1 cellular context compared by ENCODE assay signal in genomic region chr4:86892639-86892965, GRCh38.
TF ChIP-seq lines count a peak whose summit lies in the region.

No MANE protein-coding gene starts in this region.

TF ChIP-seq in H1, 55 proteins besides CTCF, POLR2A, EP300 and RAD21 (continued from another document):
- TF ChIP-seq SUZ12 (IDR thresholded peaks at IDR 0.05; ENCODE audit: low read length) (no peak), SRF (IDR thresholded peaks at IDR 0.05; ENCODE audit: low read depth, low read length) (no peak), SP2 (IDR thresholded peaks at IDR 0.05; ENCODE audit: low read length) (no peak)
